Comparison of ENCODE assay signal across 12 cellular contexts in genomic region chr14:58353516-58354299, GRCh38. TPM values are rescaled to one million over a fixed set of nuclear protein-coding genes. Genes with fewer than 3 reads are reported as not detected.
DNase-seq lines count a peak whose midpoint lies in the region; ATAC-seq and TF ChIP-seq lines count a peak whose summit lies in the region.
"Had no signal": no experiment of that assay in that cellular context is flagged by ENCODE, and none has a peak within 500 bp of the region (broad histone marks: within the 10 kb centered on the region; RNA-seq: fewer than 3 reads in every experiment).

No MANE protein-coding gene starts in this region.

- CTCF ChIA-PET in T-cell (lab: Charles Lee) = no interaction called here

- POLR2A ChIA-PET in T-cell (lab: Charles Lee) = interaction anchor here in 1 of 2 donors (0.7 kb wide), 1 partner anchor 78 kb away, joined by 4 read pairs; no protein-coding TSS in a partner anchor

- no peaks in the 10 kb centered on the region for H4K20me1 ChIP-seq in fibroblast of lung (ENCODE audit: control insufficient read depth, extremely low read depth, insufficient read depth, low read length)

- H3K27me3 Mint-ChIP-seq in T-helper 1 cell treated with Interleukin-12 subunit alpha and Interleukin-12 subunit beta and Interleukin-4 antibody, amounts not matched to agents 30 μg/mL and 1 μg/mL, for 36 hours (ENCODE audit: low read depth) = no peaks in the 10 kb centered on the region
- H3K27me3 Mint-ChIP-seq in T-cell (no peaks in the 10 kb centered on the region), glutamatergic neuron (ENCODE audit: unreplicated experiment) (no peaks in the 10 kb centered on the region)

- no peaks in the 10 kb centered on the region for H3K9me3 Mint-ChIP-seq in T-helper 1 cell treated with Interleukin-12 subunit alpha and Interleukin-12 subunit beta and Interleukin-4 antibody, amounts not matched to agents 30 μg/mL and 1 μg/mL, for 36 hours
- no peaks in the 10 kb centered on the region for H3K9me3 Mint-ChIP-seq in T-cell
- no peaks in the 10 kb centered on the region for H3K9me3 Mint-ChIP-seq in stimulated activated effector memory CD8-positive, alpha-beta T cell treated with anti-CD3 and anti-CD28 coated beads, Interleukin-12 subunit alpha, Interleukin-12 subunit beta, amount 100 ng/mL, for 72 hours
- no peaks in the 10 kb centered on the region for H3K9me3 Mint-ChIP-seq in glutamatergic neuron (ENCODE audit: unreplicated experiment)

- peak overlapping the region; percentile 61 for H3K4me3 Mint-ChIP-seq in T-helper 1 cell treated with Interleukin-12 subunit alpha and Interleukin-12 subunit beta and Interleukin-4 antibody, amounts not matched to agents 30 μg/mL and 1 μg/mL, for 36 hours
- H3K4me3 Mint-ChIP-seq in T-cell (peak overlapping the region; percentile 59 to 70 (median 61)), glutamatergic neuron (ENCODE audit: unreplicated experiment) (no peak overlapping the region)
- peak overlapping the region; percentile 37 for H3K4me3 Mint-ChIP-seq in stimulated activated effector memory CD8-positive, alpha-beta T cell treated with anti-CD3 and anti-CD28 coated beads, Interleukin-12 subunit alpha, Interleukin-12 subunit beta, amount 100 ng/mL, for 72 hours

- H3K4me1 ChIP-seq in fibroblast of lung (ENCODE audit: control insufficient read depth, extremely low read depth, insufficient read depth, low read length) = no peaks in the 10 kb centered on the region

- TF ChIP-seq CTCF in fibroblast of lung (conservative IDR thresholded peaks at IDR 0.05 in 1 of 2, IDR thresholded peaks at IDR 0.05 in 1 of 2; ENCODE audit: low read depth in 1 of 2, low read length in 2 of 2) (no peak), glutamatergic neuron (IDR thresholded peaks at IDR 0.05; ENCODE audit: partially characterized antibody, unreplicated experiment) (no peak)

- ATAC-seq in T-cell (replicated peaks in 1 of 4) = peak in 1 of 4 experiments; percentile 36
- ATAC-seq in stimulated activated effector memory CD8-positive, alpha-beta T cell treated with anti-CD3 and anti-CD28 coated beads, Interleukin-12 subunit alpha, Interleukin-12 subunit beta, amount 100 ng/mL, for 72 hours = peak; percentile 80
- ATAC-seq: left cardiac atrium had no signal

- peaks cover 39% of the 10 kb centered on the region for H3K36me3 Mint-ChIP-seq in T-helper 1 cell treated with Interleukin-12 subunit alpha and Interleukin-12 subunit beta and Interleukin-4 antibody, amounts not matched to agents 30 μg/mL and 1 μg/mL, for 36 hours (ENCODE audit: low read depth)
- peaks cover 53% of the 10 kb centered on the region for H3K36me3 Mint-ChIP-seq in T-cell
- peaks cover 84% of the 10 kb centered on the region for H3K36me3 Mint-ChIP-seq in stimulated activated effector memory CD8-positive, alpha-beta T cell treated with anti-CD3 and anti-CD28 coated beads, Interleukin-12 subunit alpha, Interleukin-12 subunit beta, amount 100 ng/mL, for 72 hours
- H3K36me3 Mint-ChIP-seq in glutamatergic neuron (ENCODE audit: unreplicated experiment) = no peaks in the 10 kb centered on the region

- DNase-seq in T-helper 1 cell (no peak), T-cell (no peak), fibroblast of lung (ENCODE audit: low read depth in 2 of 2) (no peak), hippocampal formation (lab: John Stamatoyannopoulos, UW) (no peak), glutamatergic neuron (no peak), activated gamma-delta T cell treated with Interleukin-2 at 50 U/mL for 16 hours (no peak)
- DNase-seq in stimulated activated effector memory CD8-positive, alpha-beta T cell treated with anti-CD3 and anti-CD28 coated beads, Interleukin-12 subunit alpha, Interleukin-12 subunit beta, amount 100 ng/mL, for 72 hours (ENCODE audit: low spot score in 2 of 2) = no peak
- DNase-seq: central memory CD4-positive, alpha-beta T cell; left cardiac atrium; NCI-H524 treated with DMSO at 0.1 percent for 48 hours had no signal

- peak overlapping the region in 3 of 4 experiments; percentile 6 to 13 (median 9) for H3K4me3 ChIP-seq in fibroblast of lung (replicated peaks in 1 of 4; ENCODE audit: control extremely low read depth in 1 of 4, insufficient read depth in 1 of 4, low read depth in 3 of 4, low read length in 4 of 4)

- H2AFZ ChIP-seq in fibroblast of lung (ENCODE audit: low read length) = no peak overlapping the region

- no peaks in the 10 kb centered on the region for H3K9me3 ChIP-seq in fibroblast of lung (ENCODE audit: control insufficient read depth, insufficient read depth, low read depth, low read length)

- no peak overlapping the region for H3K9ac ChIP-seq in fibroblast of lung (ENCODE audit: insufficient read depth, low read length)

- no peaks in the 10 kb centered on the region for H3K27me3 ChIP-seq in fibroblast of lung (ENCODE audit: control insufficient read depth, insufficient read depth, low read length)

- H3K4me1 Mint-ChIP-seq in T-helper 1 cell treated with Interleukin-12 subunit alpha and Interleukin-12 subunit beta and Interleukin-4 antibody, amounts not matched to agents 30 μg/mL and 1 μg/mL, for 36 hours (ENCODE audit: low read depth) = peaks cover 13% of the 10 kb centered on the region
- peaks cover 32 to 40% (median 35%) of the 10 kb centered on the region in 3 donors for H3K4me1 Mint-ChIP-seq in T-cell
- peaks cover 13% of the 10 kb centered on the region for H3K4me1 Mint-ChIP-seq in stimulated activated effector memory CD8-positive, alpha-beta T cell treated with anti-CD3 and anti-CD28 coated beads, Interleukin-12 subunit alpha, Interleukin-12 subunit beta, amount 100 ng/mL, for 72 hours
- H3K4me1 Mint-ChIP-seq in glutamatergic neuron (ENCODE audit: low read depth, unreplicated experiment) = no peaks in the 10 kb centered on the region

- no peaks in the 10 kb centered on the region for H3K79me2 ChIP-seq in fibroblast of lung (ENCODE audit: control insufficient read depth, insufficient read depth, low read length)

- no peaks in the 10 kb centered on the region for H3K36me3 ChIP-seq in fibroblast of lung (ENCODE audit: control insufficient read depth, insufficient read depth, low read length)

- peak overlapping the region; percentile 78 for H3K27ac Mint-ChIP-seq in T-helper 1 cell treated with Interleukin-12 subunit alpha and Interleukin-12 subunit beta and Interleukin-4 antibody, amounts not matched to agents 30 μg/mL and 1 μg/mL, for 36 hours
- H3K27ac Mint-ChIP-seq in T-cell (peak overlapping the region; percentile 53 to 87), glutamatergic neuron (ENCODE audit: unreplicated experiment) (no peak overlapping the region)
- H3K27ac Mint-ChIP-seq in stimulated activated effector memory CD8-positive, alpha-beta T cell treated with anti-CD3 and anti-CD28 coated beads, Interleukin-12 subunit alpha, Interleukin-12 subunit beta, amount 100 ng/mL, for 72 hours = peak overlapping the region; percentile 46

- H3K4me2 ChIP-seq in fibroblast of lung (ENCODE audit: extremely low read depth, insufficient read depth, low read length) = peak overlapping the region; percentile 86

- no peak overlapping the region for H3K27ac ChIP-seq in fibroblast of lung (ENCODE audit: insufficient read depth, low read length)

RNA-seq across cellular contexts. Expression of gene TOMM20L, which starts 42.0 kb away (rescaled TPM):
- total RNA-seq in T-cell (under 1 TPM in 1 of 5 donors, not detected in 4; 0.73 TPM), fibroblast of lung (not detected in 2 replicates), glutamatergic neuron (ENCODE audit: unreplicated experiment) (not detected)
- not detected in 2 replicates for polyA plus RNA-seq in fibroblast of lung
- polyA plus RNA-seq in fibroblast of lung (2012) = not detected in 2 replicates
- not detected in 2 replicates for polyA minus RNA-seq in fibroblast of lung (ENCODE audit: low replicate concordance)
- total RNA-seq: left cardiac atrium had no signal
- polyA plus RNA-seq: AG04450 had no signal

RNA-seq across cellular contexts. Expression of gene ARID4A, which starts 55.4 kb away (rescaled TPM):
- total RNA-seq in T-cell = 10 to 100 TPM; 51.2 to 70.1 (median 57.6) TPM
- 10.3 and 12.1 TPM in 2 replicates for total RNA-seq in fibroblast of lung
- 7.2 and 12.2 TPM in 2 replicates for polyA plus RNA-seq in fibroblast of lung
- polyA plus RNA-seq in fibroblast of lung (2012) = 6.5 and 10.0 TPM in 2 replicates
- polyA minus RNA-seq in fibroblast of lung (ENCODE audit: low replicate concordance) = 0.75 TPM in 1 of 2 replicates, not detected in the other
- 22.4 TPM for total RNA-seq in glutamatergic neuron (ENCODE audit: unreplicated experiment)
